Comparison of ENCODE assay signal across 8 cellular contexts in the genomic region with DNA sequence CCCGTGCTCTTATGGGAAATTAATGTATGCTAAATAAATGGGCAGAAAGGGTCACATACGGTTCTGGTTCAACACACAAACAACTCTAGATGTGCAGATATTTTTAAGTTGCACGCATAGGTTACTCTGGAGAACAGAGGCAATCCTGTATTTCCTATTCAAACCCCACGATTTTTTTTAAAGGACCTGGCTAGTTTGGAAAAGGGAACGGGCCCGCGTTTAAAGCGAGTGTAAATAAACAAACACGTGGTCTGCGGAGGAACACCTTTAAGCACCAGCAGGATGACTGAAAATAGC. TPM values are rescaled to one million over a fixed set of nuclear protein-coding genes. Genes with fewer than 3 reads are reported as not detected.
DNase-seq lines count a peak whose midpoint lies in the region; ATAC-seq lines count a peak whose summit lies in the region.

No MANE protein-coding gene starts in this region.

- under 1% methylated on average over 10 of the region's 10 CpGs for WGBS in thymus

- H3K27ac ChIP-seq in thymus (ENCODE audit: low read depth) = no peak overlapping the region

- H3K4me3 Mint-ChIP-seq in activated T-cell treated with anti-CD3 and anti-CD28 coated beads, Interleukin-2, amount 50 U/mL, for 24 hours = peak overlapping the region; percentile 97
- peak overlapping the region; percentile 94 for H3K4me3 Mint-ChIP-seq in activated T-helper 1 cell treated with anti-CD3 and anti-CD28 coated beads, Interleukin-12 subunit alpha, Interleukin-12 subunit beta, Interleukin-2, Interleukin-4 antibody, amounts not matched to agents 30 ng/mL and 10 ng/mL and 1 ng/mL, durations not matched to agents 14 hours and 24 hours and 36 hours

- H3K36me3 Mint-ChIP-seq in activated T-cell treated with anti-CD3 and anti-CD28 coated beads, Interleukin-2, amount 50 U/mL, for 24 hours (ENCODE audit: low read depth) = peaks cover 74% of the 10 kb centered on the region
- peaks cover 31% of the 10 kb centered on the region for H3K36me3 Mint-ChIP-seq in activated T-helper 1 cell treated with anti-CD3 and anti-CD28 coated beads, Interleukin-12 subunit alpha, Interleukin-12 subunit beta, Interleukin-2, Interleukin-4 antibody, amounts not matched to agents 30 ng/mL and 10 ng/mL and 1 ng/mL, durations not matched to agents 14 hours and 24 hours and 36 hours (ENCODE audit: low read depth)

- no peaks in the 10 kb centered on the region for H3K9me3 ChIP-seq in thymus (ENCODE audit: control insufficient read depth)

- H3K4me3 ChIP-seq in thymus (ENCODE audit: low read length) = peak overlapping the region; percentile 82

- DNase-seq in activated T-cell treated with anti-CD3 and anti-CD28 coated beads, Interleukin-2, amount 50 U/mL, for 24 hours = no peak
- DNase-seq in activated T-cell treated with anti-CD3 and anti-CD28 coated beads, Interleukin-2, amount 50 U/mL, for 1 hour = no peak
- DNase-seq in activated T-helper 1 cell treated with anti-CD3 and anti-CD28 coated beads, Interleukin-12 subunit alpha, Interleukin-12 subunit beta, Interleukin-2, Interleukin-4 antibody, amounts not matched to agents 30 ng/mL and 10 ng/mL and 1 ng/mL, durations not matched to agents 14 hours and 24 hours and 36 hours (ENCODE audit: low spot score) = no peak
- DNase-seq in kidney tubule cell (ENCODE audit: low spot score) (peak; percentile 44), GM19238 (ENCODE audit: insufficient read length, low spot score) (no peak), iPS-NIHi11 (ENCODE audit: low spot score) (no peak)

- no peaks in the 10 kb centered on the region for H3K9me3 Mint-ChIP-seq in activated T-cell treated with anti-CD3 and anti-CD28 coated beads, Interleukin-2, amount 50 U/mL, for 24 hours
- H3K9me3 Mint-ChIP-seq in activated T-helper 1 cell treated with anti-CD3 and anti-CD28 coated beads, Interleukin-12 subunit alpha, Interleukin-12 subunit beta, Interleukin-2, Interleukin-4 antibody, amounts not matched to agents 30 ng/mL and 10 ng/mL and 1 ng/mL, durations not matched to agents 14 hours and 24 hours and 36 hours = no peaks in the 10 kb centered on the region

- H3K4me1 ChIP-seq in thymus (ENCODE audit: control insufficient read depth, insufficient read depth, low read length) = peaks cover 4% of the 10 kb centered on the region

- peak overlapping the region; percentile 99 for H3K27ac Mint-ChIP-seq in activated T-cell treated with anti-CD3 and anti-CD28 coated beads, Interleukin-2, amount 50 U/mL, for 24 hours
- peak overlapping the region; percentile 92 for H3K27ac Mint-ChIP-seq in activated T-helper 1 cell treated with anti-CD3 and anti-CD28 coated beads, Interleukin-12 subunit alpha, Interleukin-12 subunit beta, Interleukin-2, Interleukin-4 antibody, amounts not matched to agents 30 ng/mL and 10 ng/mL and 1 ng/mL, durations not matched to agents 14 hours and 24 hours and 36 hours

- no peaks in the 10 kb centered on the region for H3K27me3 ChIP-seq in thymus (ENCODE audit: control insufficient read depth, insufficient read depth)

- H3K36me3 ChIP-seq in thymus (ENCODE audit: control insufficient read depth, insufficient read depth) = peaks cover 14% of the 10 kb centered on the region

- H3K27me3 Mint-ChIP-seq in activated T-cell treated with anti-CD3 and anti-CD28 coated beads, Interleukin-2, amount 50 U/mL, for 24 hours = no peaks in the 10 kb centered on the region
- no peaks in the 10 kb centered on the region for H3K27me3 Mint-ChIP-seq in activated T-helper 1 cell treated with anti-CD3 and anti-CD28 coated beads, Interleukin-12 subunit alpha, Interleukin-12 subunit beta, Interleukin-2, Interleukin-4 antibody, amounts not matched to agents 30 ng/mL and 10 ng/mL and 1 ng/mL, durations not matched to agents 14 hours and 24 hours and 36 hours (ENCODE audit: insufficient read depth)

- peak; percentile 10 for ATAC-seq in HG03196 (IDR thresholded peaks at IDR 0.05; ENCODE audit: unreplicated experiment)

- intact Hi-C loops in activated T-helper 1 cell treated with anti-CD3 and anti-CD28 coated beads, Interleukin-12 subunit alpha, Interleukin-12 subunit beta, Interleukin-2, Interleukin-4 antibody, amounts not matched to agents 30 ng/mL and 10 ng/mL and 1 ng/mL, durations not matched to agents 14 hours and 24 hours and 36 hours (cut with micrococcal nuclease) = loop anchor here (1.0 to 10.0 kb wide), 12 partner anchors 20 to 1296 kb away; a partner anchor contains a TSS

- peaks cover 38% of the 10 kb centered on the region for H3K4me1 Mint-ChIP-seq in activated T-cell treated with anti-CD3 and anti-CD28 coated beads, Interleukin-2, amount 50 U/mL, for 24 hours (ENCODE audit: low read depth)
- H3K4me1 Mint-ChIP-seq in activated T-helper 1 cell treated with anti-CD3 and anti-CD28 coated beads, Interleukin-12 subunit alpha, Interleukin-12 subunit beta, Interleukin-2, Interleukin-4 antibody, amounts not matched to agents 30 ng/mL and 10 ng/mL and 1 ng/mL, durations not matched to agents 14 hours and 24 hours and 36 hours (ENCODE audit: low read depth) = peaks cover 36% of the 10 kb centered on the region

RNA-seq across cellular contexts. Expression of a gene that starts 0.6 kb away (rescaled TPM):
- total RNA-seq in activated T-helper 1 cell treated with anti-CD3 and anti-CD28 coated beads, Interleukin-12 subunit alpha, Interleukin-12 subunit beta, Interleukin-2, Interleukin-4 antibody, amounts not matched to agents 30 ng/mL and 10 ng/mL and 1 ng/mL, durations not matched to agents 14 hours and 24 hours and 36 hours = 43.8 and 45.9 TPM in 2 replicates
- polyA plus RNA-seq in thymus = 11.7 TPM

RNA-seq across cellular contexts. Expression of a gene that starts 0.7 kb away (rescaled TPM):
- total RNA-seq in activated T-helper 1 cell treated with anti-CD3 and anti-CD28 coated beads, Interleukin-12 subunit alpha, Interleukin-12 subunit beta, Interleukin-2, Interleukin-4 antibody, amounts not matched to agents 30 ng/mL and 10 ng/mL and 1 ng/mL, durations not matched to agents 14 hours and 24 hours and 36 hours = 20.0 and 21.2 TPM in 2 replicates
- 41.0 TPM for polyA plus RNA-seq in thymus

RNA-seq across cellular contexts. Expression of a gene that starts 19.2 kb away (rescaled TPM):
- total RNA-seq in activated T-helper 1 cell treated with anti-CD3 and anti-CD28 coated beads, Interleukin-12 subunit alpha, Interleukin-12 subunit beta, Interleukin-2, Interleukin-4 antibody, amounts not matched to agents 30 ng/mL and 10 ng/mL and 1 ng/mL, durations not matched to agents 14 hours and 24 hours and 36 hours = not detected in 2 replicates
- polyA plus RNA-seq in thymus = not detected

RNA-seq across cellular contexts. Expression of a gene that starts 50.6 kb away (rescaled TPM):
- 8.0 and 8.6 TPM in 2 replicates for total RNA-seq in activated T-helper 1 cell treated with anti-CD3 and anti-CD28 coated beads, Interleukin-12 subunit alpha, Interleukin-12 subunit beta, Interleukin-2, Interleukin-4 antibody, amounts not matched to agents 30 ng/mL and 10 ng/mL and 1 ng/mL, durations not matched to agents 14 hours and 24 hours and 36 hours
- 4.3 TPM for polyA plus RNA-seq in thymus
